ENCODE assay signal across 13 cellular contexts in the genomic region with DNA sequence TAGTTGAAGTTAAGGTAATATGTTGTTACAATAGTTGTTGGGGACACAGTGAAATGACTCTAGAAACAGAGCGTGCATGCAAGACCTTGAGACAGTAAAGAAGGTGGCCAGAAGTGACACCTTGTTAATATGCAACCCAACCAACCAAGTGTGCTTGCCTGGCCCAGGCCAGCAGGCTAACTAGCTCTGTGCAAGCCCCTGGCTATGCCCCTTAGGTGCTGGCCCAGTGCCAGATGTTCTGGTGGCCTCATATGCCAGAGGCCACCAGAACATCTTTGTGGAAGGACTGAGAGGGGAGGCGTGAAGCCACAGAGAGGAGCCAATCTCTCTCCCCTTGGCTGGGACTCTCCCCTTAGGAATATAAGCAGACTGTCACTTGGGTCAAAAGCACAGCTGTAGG.
DNase-seq lines count a peak whose midpoint lies in the region; ATAC-seq, FAIRE-seq and TF ChIP-seq lines count a peak whose summit lies in the region.
"Had no signal": no experiment of that assay in that cellular context is flagged by ENCODE, and none has a peak within 500 bp of the region (broad histone marks: within the 10 kb centered on the region; RNA-seq: fewer than 3 reads in every experiment).

No MANE protein-coding gene starts in this region.

- no peak for TF ChIP-seq EP300 in tibial nerve (IDR thresholded peaks at IDR 0.05)

- H3K4me1 ChIP-seq in mammary epithelial cell (ENCODE audit: insufficient read depth, low read length) (peaks cover 11% of the 10 kb centered on the region), left lung (peaks cover 37 to 77% of the 10 kb centered on the region in 2 donors), tibial nerve (peaks cover 0 to 68% (median 31%) of the 10 kb centered on the region in 4 donors)
- no peaks in the 10 kb centered on the region for H3K4me1 ChIP-seq in CD8-positive, alpha-beta T cell (ENCODE audit: insufficient read depth, low read length)

- CTCF ChIA-PET in mammary epithelial cell (lab: Charles Lee; ENCODE audit: low non-redundant PET): no interaction called here
- CTCF ChIA-PET in MCF 10A (lab: Yijun Ruan, JAX): interaction anchor here (1.4 kb wide), 1 partner anchor 56 kb away, joined by 4 read pairs; no protein-coding TSS in a partner anchor
- CTCF ChIA-PET in CD8-positive, alpha-beta T cell (lab: Charles Lee): interaction anchor here (1.2 kb wide), 1 partner anchor 54 kb away, joined by 3 read pairs; no protein-coding TSS in a partner anchor

- no peak overlapping the region for H3K4me2 ChIP-seq in mammary epithelial cell (ENCODE audit: insufficient read depth, low read depth, low read length)

- no peaks in the 10 kb centered on the region for H3K27me3 Mint-ChIP-seq in MCF 10A (ENCODE audit: insufficient read depth, unreplicated experiment)
- H3K27me3 Mint-ChIP-seq in CD8-positive, alpha-beta T cell (ENCODE audit: low read depth): no peaks in the 10 kb centered on the region

- H3K4me3 Mint-ChIP-seq in MCF 10A (ENCODE audit: unreplicated experiment): no peak overlapping the region
- no peak overlapping the region for H3K4me3 Mint-ChIP-seq in CD8-positive, alpha-beta T cell
- H3K4me3 Mint-ChIP-seq: T-cell had no signal

- no peak for ATAC-seq in left lung
- no peak for ATAC-seq in CD8-positive, alpha-beta T cell
- ATAC-seq: T-cell had no signal

- H3K4me3 ChIP-seq in mammary epithelial cell (replicated peaks in 1 of 3; ENCODE audit: insufficient read depth in 1 of 3, low read depth in 2 of 3, low read length in 3 of 3) (no peak overlapping the region), left lung (no peak overlapping the region), tibial nerve (no peak overlapping the region)
- no peak overlapping the region for H3K4me3 ChIP-seq in CD8-positive, alpha-beta T cell (ENCODE audit: low read depth, low read length)

- no peaks in the 10 kb centered on the region for H3K9me3 ChIP-seq in mammary epithelial cell (replicated peaks; ENCODE audit: insufficient read depth, low read length)
- no peaks in the 10 kb centered on the region for H3K9me3 ChIP-seq in left lung
- no peaks in the 10 kb centered on the region for H3K9me3 ChIP-seq in tibial nerve
- no peaks in the 10 kb centered on the region for H3K9me3 ChIP-seq in CD8-positive, alpha-beta T cell (ENCODE audit: low read length)

- intact Hi-C loops in mammary epithelial cell (cut with micrococcal nuclease) (no loop called here), MCF 10A (cut with micrococcal nuclease) (no loop called here), left lung (cut with DNase I) (no loop called here)
- intact Hi-C loops in CD8-positive, alpha-beta T cell (cut with DNase I, micrococcal nuclease): no loop called here

- dilution Hi-C loops in mammary epithelial cell (cut with HindIII; ENCODE audit: low sequenced_read_pairs): no loop called here

- peaks cover 4% of the 10 kb centered on the region for H3K36me3 Mint-ChIP-seq in MCF 10A (ENCODE audit: insufficient read depth, unreplicated experiment)
- no peaks in the 10 kb centered on the region for H3K36me3 Mint-ChIP-seq in CD8-positive, alpha-beta T cell

- H3K9me3 Mint-ChIP-seq in MCF 10A (ENCODE audit: unreplicated experiment): no peaks in the 10 kb centered on the region
- H3K9me3 Mint-ChIP-seq in CD8-positive, alpha-beta T cell: no peaks in the 10 kb centered on the region
- H3K9me3 Mint-ChIP-seq: T-cell had no signal

- H2AFZ ChIP-seq in mammary epithelial cell (ENCODE audit: low read depth, low read length): peak overlapping the region; percentile 3

- H3K4me1 Mint-ChIP-seq in MCF 10A (ENCODE audit: insufficient read depth, unreplicated experiment): peaks cover 18% of the 10 kb centered on the region
- H3K4me1 Mint-ChIP-seq in CD8-positive, alpha-beta T cell (ENCODE audit: low read depth): peaks cover 15% of the 10 kb centered on the region

- no peaks in the 10 kb centered on the region for H4K20me1 ChIP-seq in mammary epithelial cell (ENCODE audit: insufficient read depth, low read length)

- no peak for DNase-seq in mammary epithelial cell
- DNase-seq in MCF 10A (ENCODE audit: unreplicated experiment): no peak
- DNase-seq in NCI-H69 (lab: John Stamatoyannopoulos, UW): peak; percentile 23
- DNase-seq in left lung: no peak
- DNase-seq in tibial nerve (ENCODE audit: low spot score in 2 of 2): no peak
- no peak for DNase-seq in H54 (ENCODE audit: insufficient read length, low spot score)
- DNase-seq in CD8-positive, alpha-beta T cell: no peak
- DNase-seq in H4 (ENCODE audit: low spot score): no peak
- DNase-seq: effector CD4-positive, alpha-beta T cell; Karpas-422; NCI-H524; T-cell; trophoblast cell had no signal

- 95% methylated on average over 2 of the region's 2 CpGs for WGBS in mammary epithelial cell (ENCODE audit: low coverage, missing lambda C conversion rate)
- WGBS in tibial nerve, 2 donors: 80 to 93% methylated on average over 2 of the region's 2 CpGs

- H3K9ac ChIP-seq in mammary epithelial cell (ENCODE audit: insufficient read depth, low read length): no peak overlapping the region

- BruUV-seq in mammary epithelial cell (replicated peaks; lab: Mats Ljungman, UMichigan) (no TSS peak), MCF 10A (replicated peaks; lab: Mats Ljungman, UMichigan) (no TSS peak)

- POLR2A ChIA-PET in MCF 10A (lab: Yijun Ruan, JAX): interaction anchor here (1.1 kb wide), 1 partner anchor 47 kb away, joined by 4 read pairs; no protein-coding TSS in a partner anchor
- POLR2A ChIA-PET in CD8-positive, alpha-beta T cell (lab: Charles Lee): interaction anchor here (1.2 kb wide), 1 partner anchor 9 kb away, joined by 3 read pairs; no protein-coding TSS in a partner anchor

- TF ChIP-seq CTCF in mammary epithelial cell (conservative IDR thresholded peaks at IDR 0.05 in 1 of 2, IDR thresholded peaks at IDR 0.05 in 1 of 2; ENCODE audit: extremely low read depth in 1 of 2, insufficient read depth in 1 of 2, low read depth in 1 of 2, low read length in 2 of 2): no peak
- TF ChIP-seq CTCF in MCF 10A (IDR thresholded peaks at IDR 0.05; ENCODE audit: unreplicated experiment): no peak
- no peak for TF ChIP-seq CTCF in left lung (IDR thresholded peaks at IDR 0.05)
- no peak for TF ChIP-seq CTCF in tibial nerve (IDR thresholded peaks at IDR 0.05)
- no peak for TF ChIP-seq CTCF in CD8-positive, alpha-beta T cell (IDR thresholded peaks at IDR 0.05)

- H3K36me3 ChIP-seq in mammary epithelial cell (ENCODE audit: insufficient read depth, low read length): no peaks in the 10 kb centered on the region
- H3K36me3 ChIP-seq in left lung: no peaks in the 10 kb centered on the region
- H3K36me3 ChIP-seq in tibial nerve: no peaks in the 10 kb centered on the region
- no peaks in the 10 kb centered on the region for H3K36me3 ChIP-seq in CD8-positive, alpha-beta T cell (ENCODE audit: insufficient read depth, low read length)

- no peaks in the 10 kb centered on the region for H3K27me3 ChIP-seq in mammary epithelial cell (ENCODE audit: insufficient read depth, low read length)
- H3K27me3 ChIP-seq in left lung: no peaks in the 10 kb centered on the region
- H3K27me3 ChIP-seq in tibial nerve: no peaks in the 10 kb centered on the region
- no peaks in the 10 kb centered on the region for H3K27me3 ChIP-seq in CD8-positive, alpha-beta T cell (ENCODE audit: insufficient read depth, low read length)

- TF ChIP-seq POLR2A in tibial nerve (IDR thresholded peaks at IDR 0.05): no peak
- TF ChIP-seq POLR2A in H54 (IDR thresholded peaks at IDR 0.05; ENCODE audit: low read depth, low read length): no peak

- in situ Hi-C loops in mammary epithelial cell (cut with MboI; ENCODE audit: low sequenced_read_pairs in 2 of 2): no loop called here

- no peaks in the 10 kb centered on the region for H3K79me2 ChIP-seq in mammary epithelial cell (ENCODE audit: insufficient read depth, low read length)

- no peak overlapping the region for H3K27ac Mint-ChIP-seq in MCF 10A (ENCODE audit: low read depth, unreplicated experiment)
- no peak overlapping the region for H3K27ac Mint-ChIP-seq in CD8-positive, alpha-beta T cell
- H3K27ac Mint-ChIP-seq: T-cell had no signal

- FAIRE-seq in H54 (lab: Jason Lieb, UNC): no peak

- H3K27ac ChIP-seq in mammary epithelial cell (ENCODE audit: insufficient read depth, low read depth, low read length) (no peak overlapping the region), left lung (peak overlapping the region; percentile 41 to 84), tibial nerve (peak overlapping the region in 3 of 4 donors; percentile 30 to 67 (median 66))
- no peak overlapping the region for H3K27ac ChIP-seq in CD8-positive, alpha-beta T cell (ENCODE audit: low read depth, low read length)

Comparison
In these comparisons a context has a peak if more than half of its experiments do, and no peak if none do; other contexts are left out.
1. H3K27ac ChIP-seq: peak in left lung (2 of 2) and tibial nerve (3 of 4); none in mammary epithelial cell (single experiment) and CD8-positive, alpha-beta T cell (single experiment).